ENCODE assay signal across 10 cellular contexts in genomic region chr13:69524459-69525155, GRCh38.
A peak's percentile ranks its signal among the peaks of the same experiment; 100 is the strongest.
DNase-seq lines count a peak whose midpoint lies in the region; ATAC-seq, FAIRE-seq and TF ChIP-seq lines count a peak whose summit lies in the region.
"Had no signal": no experiment of that assay in that cellular context is flagged by ENCODE, and none has a peak within 500 bp of the region (broad histone marks: within the 10 kb centered on the region; RNA-seq: fewer than 3 reads in every experiment).

No MANE protein-coding gene starts in this region.

- intact Hi-C loops in pancreas (cut with DNase I) = no loop called here

- TF ChIP-seq CTCF in 22Rv1 (IDR thresholded peaks at IDR 0.05) (peak; percentile 59), HFFc6 (IDR thresholded peaks at IDR 0.05) (peak; percentile 56), SK-N-SH (IDR thresholded peaks at IDR 0.05) (peak; percentile 61), pancreas (IDR thresholded peaks at IDR 0.05) (peak in 1 of 4 donors; percentile 11)

- no peak for FAIRE-seq in pancreas (lab: Jason Lieb, UNC)

- H3F3A ChIP-seq in SK-N-SH (replicated peaks; ENCODE audit: insufficient read depth) = no peaks in the 10 kb centered on the region

- no peaks in the 10 kb centered on the region for H3K4me1 Mint-ChIP-seq in HFFc6 (ENCODE audit: low read depth)

- DNase-seq in HFFc6 (no peak), SK-N-SH (no peak), foreskin melanocyte (peak; percentile 5), pancreas (no peak), HUDEP-2 (lab: John Stamatoyannopoulos, UW; ENCODE audit: unreplicated experiment in 76 of 76) (no peak), D341Med (ENCODE audit: low spot score) (no peak)
- DNase-seq in effector CD4-positive, alpha-beta T cell = no peak
- DNase-seq: NCI-H510A had no signal

- H3K36me3 Mint-ChIP-seq in HFFc6 (ENCODE audit: low read depth) = no peaks in the 10 kb centered on the region

- H3K9me3 ChIP-seq in SK-N-SH (no peaks in the 10 kb centered on the region), pancreas (no peaks in the 10 kb centered on the region)
- H3K9me3 ChIP-seq: BLaER1 had no signal

- TF ChIP-seq RAD21 in SK-N-SH (IDR thresholded peaks at IDR 0.05; ENCODE audit: low read length) = peak; percentile 62

- ATAC-seq in pancreas = no peak

- peaks cover 7% of the 10 kb centered on the region; the same call in 1 of the 2 replicates for H3K9me3 Mint-ChIP-seq in HFFc6

- H3K27me3 Mint-ChIP-seq in HFFc6 (ENCODE audit: insufficient read depth) = no peaks in the 10 kb centered on the region; the same call in 1 of the 2 replicates

- H3K4me1 ChIP-seq in SK-N-SH (ENCODE audit: control insufficient read depth in 1 of 2, insufficient read depth in 2 of 2, low read depth in 1 of 2, low read length in 1 of 2) (no peaks in the 10 kb centered on the region), pancreas (no peaks in the 10 kb centered on the region)
- H3K4me1 ChIP-seq: BLaER1 had no signal

- H3K4me2 ChIP-seq in SK-N-SH = no peak overlapping the region
- H3K4me2 ChIP-seq: BLaER1 had no signal

- no peaks in the 10 kb centered on the region for H4K20me1 ChIP-seq in SK-N-SH (ENCODE audit: insufficient read depth)
- H4K20me1 ChIP-seq: BLaER1 had no signal

- 39% methylated on average over 2 of the region's 2 CpGs for WGBS in SK-N-SH (ENCODE audit: low lambda C conversion rate)
- WGBS in pancreas, 2 donors = 27 to 35% methylated on average over 2 of the region's 2 CpGs

- POLR2A ChIA-PET in SK-N-SH (lab: Yijun Ruan, JAX) = no interaction called here

- no peak overlapping the region for H3K4me3 Mint-ChIP-seq in HFFc6

- no peaks in the 10 kb centered on the region for H3K9me2 ChIP-seq in SK-N-SH

- no peak overlapping the region for H2AFZ ChIP-seq in SK-N-SH (ENCODE audit: low read depth)

- H3K36me3 ChIP-seq in SK-N-SH (replicated peaks in 1 of 2; ENCODE audit: control insufficient read depth in 1 of 2, insufficient read depth in 2 of 2, low read length in 1 of 2) (no peaks in the 10 kb centered on the region), pancreas (no peaks in the 10 kb centered on the region)
- H3K36me3 ChIP-seq: BLaER1 had no signal

- CTCF ChIA-PET in SK-N-SH (lab: Yijun Ruan, JAX) = interaction anchor here (0.7 to 2.7 kb wide), 15 partner anchors 8 to 1737 kb away, joined by 3 to 9 read pairs (median 4); no protein-coding TSS in a partner anchor

- no peaks in the 10 kb centered on the region for H3K79me2 ChIP-seq in SK-N-SH (ENCODE audit: insufficient read depth)

- no peak overlapping the region for H3K27ac Mint-ChIP-seq in HFFc6

- H3K4me3 ChIP-seq in SK-N-SH (ENCODE audit: low read depth in 2 of 2, low read length in 1 of 2) = no peak overlapping the region; a peak in 1 of 4 replicates
- H3K4me3 ChIP-seq in pancreas = no peak overlapping the region
- H3K4me3 ChIP-seq: BLaER1 had no signal

- H3K27me3 ChIP-seq in SK-N-SH (ENCODE audit: insufficient read depth) (no peaks in the 10 kb centered on the region), pancreas (no peaks in the 10 kb centered on the region)
- H3K27me3 ChIP-seq: BLaER1 had no signal

- H3K27ac ChIP-seq in 22Rv1 (no peak overlapping the region), SK-N-SH (ENCODE audit: low read depth in 2 of 2, low read length in 1 of 2) (no peak overlapping the region), pancreas (no peak overlapping the region)
- H3K27ac ChIP-seq: BLaER1 had no signal

- TF ChIP-seq EP300 in SK-N-SH (IDR thresholded peaks at IDR 0.05; ENCODE audit: borderline replicate concordance in 1 of 2, low read depth in 1 of 2, low read length in 1 of 2) = no peak

- H3K9ac ChIP-seq in SK-N-SH = no peak overlapping the region
- H3K9ac ChIP-seq: BLaER1 had no signal

TF ChIP-seq in SK-N-SH, 30 proteins besides CTCF, POLR2A, EP300 and RAD21:
- TF ChIP-seq TAF1 (IDR thresholded peaks at IDR 0.05; ENCODE audit: borderline replicate concordance, low read depth, low read length) (no peak), SMC3 (IDR thresholded peaks at IDR 0.05; ENCODE audit: low read depth, low read length) (0 out of 2 replicates have a peak, but pooled peaks have one; percentile 16), EZH2phosphoT487 (IDR thresholded peaks at IDR 0.05; ENCODE audit: borderline replicate concordance, low read depth) (no peak), RFX5 (IDR thresholded peaks at IDR 0.05; ENCODE audit: low read length) (no peak), SIN3A (IDR thresholded peaks at IDR 0.05; ENCODE audit: borderline replicate concordance, low read depth, low read length) (no peak)
